29 cellular contexts compared by ENCODE assay signal in the genomic region with DNA sequence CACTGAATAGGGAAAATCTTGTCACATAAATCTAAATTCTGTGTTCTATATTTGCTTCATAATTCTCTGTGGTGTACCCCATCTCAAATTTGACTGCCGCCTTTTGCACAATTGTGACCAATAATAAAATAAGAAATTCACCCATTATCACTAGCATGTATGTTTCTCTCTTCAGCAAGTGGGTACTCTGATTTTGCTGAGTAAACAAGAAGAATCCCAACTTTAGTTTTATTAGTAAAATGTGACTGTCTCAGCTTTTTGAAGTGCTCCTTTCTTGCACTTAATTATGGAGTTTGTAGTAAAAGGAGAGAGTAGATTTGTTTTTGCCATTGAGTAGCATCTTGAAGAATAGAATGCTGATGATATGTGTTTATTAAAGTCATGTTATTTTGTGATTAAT.
"Had no signal": no experiment of that assay in that cellular context is flagged by ENCODE, and none has a peak within 500 bp of the region (broad histone marks: within the 10 kb centered on the region; RNA-seq: fewer than 3 reads in every experiment).

No MANE protein-coding gene starts in this region.

- H3K4me3 ChIP-seq: breast epithelium, cardiac muscle cell, colonic mucosa, esophagus squamous epithelium, gastroesophageal sphincter had no signal

- H3K27ac ChIP-seq: breast epithelium, cardiac muscle cell, colonic mucosa, epithelial cell of prostate, esophagus squamous epithelium, gastroesophageal sphincter, WERI-Rb-1 had no signal

- H3K27me3 ChIP-seq: breast epithelium, cardiac muscle cell, colonic mucosa, esophagus squamous epithelium, gastroesophageal sphincter had no signal

- ATAC-seq: gastroesophageal sphincter had no signal

- FAIRE-seq: endometrium, endothelial cell of umbilical vein had no signal

- H3K4me1 ChIP-seq: breast epithelium, colonic mucosa had no signal

- DNase-seq: activated B cell treated with CpG ODN at 0.5 μM for 24 hours; activated CD4-positive, alpha-beta T cell treated with anti-CD3 and anti-CD28 coated beads for 48 hours; activated CD4-positive, alpha-beta T cell treated with anti-CD3 and anti-CD28 coated beads, Interleukin-2, amount 50 U/mL, for 1 hour; activated CD4-positive, alpha-beta T cell treated with anti-CD3 and anti-CD28 coated beads, Interleukin-2, amount 50 U/mL, for 48 hours; activated CD8-positive, alpha-beta memory T cell treated with anti-CD3 and anti-CD28 coated beads for 24 hours; activated CD8-positive, alpha-beta T cell treated with anti-CD3 and anti-CD28 coated beads for 36 hours; activated effector memory CD4-positive, alpha-beta T cell treated with Interleukin-2 at 50 U/mL for 16 hours; activated gamma-delta T cell treated with Interleukin-2 at 50 U/mL for 16 hours; activated naive CD4-positive, alpha-beta T cell treated with anti-CD3 and anti-CD28 coated beads, Interleukin-2, amount 50 U/mL, for 16 hours; activated naive CD4-positive, alpha-beta T cell treated with Interleukin-2 at 50 U/mL for 16 hours; activated T-cell treated with anti-CD3 and anti-CD28 coated beads, Interleukin-2, amount 50 U/mL, for 4 hours; amygdala; aorta; central memory CD4-positive, alpha-beta T cell; cerebellar nuclear complex; colonic mucosa; effector CD8-positive, alpha-beta T cell; esophagus squamous epithelium; foreskin melanocyte; head of caudate nucleus; hypothalamus; T1000; WERI-Rb-1 had no signal

- H3K9me3 ChIP-seq: breast epithelium, colonic mucosa, esophagus squamous epithelium, gastroesophageal sphincter had no signal
